8 cellular contexts compared by ENCODE assay signal in the genomic region with DNA sequence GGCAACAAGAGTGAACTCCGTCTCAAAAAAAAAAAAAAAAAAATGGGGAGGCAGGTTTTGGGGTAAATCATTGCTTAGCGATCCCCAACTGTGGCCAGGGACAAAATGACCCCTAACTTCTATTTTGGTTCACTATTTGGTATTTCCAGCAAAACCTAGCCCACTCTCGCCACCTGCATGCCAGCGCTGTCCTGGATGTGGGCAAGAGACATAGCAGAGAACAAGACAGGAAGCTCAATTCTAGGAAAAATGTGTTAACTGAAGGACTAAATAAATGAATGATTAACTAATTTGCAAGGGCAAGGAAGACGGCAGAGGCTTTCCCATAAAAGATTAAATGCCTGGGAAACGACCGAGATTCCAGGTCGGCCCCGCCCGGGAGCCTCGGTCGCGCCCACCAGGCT. TPM values are rescaled to one million over a fixed set of nuclear protein-coding genes. Genes with fewer than 3 reads are reported as not detected.
DNase-seq lines count a peak whose midpoint lies in the region; ATAC-seq and TF ChIP-seq lines count a peak whose summit lies in the region.

No MANE protein-coding gene starts in this region.

- H3F3A ChIP-seq in neural cell (ENCODE audit: insufficient read depth, low read length, poor library complexity, severe bottlenecking), result no peaks in the 10 kb centered on the region

- no peak for TF ChIP-seq RAD21 in neural cell (conservative IDR thresholded peaks at IDR 0.05)

- H3K27ac ChIP-seq in neural cell (ENCODE audit: low read length), result peak overlapping the region; percentile 71

- TF ChIP-seq EP300 in neural cell (conservative IDR thresholded peaks at IDR 0.05; ENCODE audit: poor library complexity, severe bottlenecking), result no peak

- H3K9ac ChIP-seq in NT2/D1 (ENCODE audit: insufficient read length, low read depth), result peak overlapping the region; percentile 85
- H3K9ac ChIP-seq in neural cell (ENCODE audit: low read length), result peak overlapping the region; percentile 80

- peaks cover 13% of the 10 kb centered on the region for H3K4me1 Mint-ChIP-seq in endothelial cell (ENCODE audit: unreplicated experiment)

- peaks cover 23% of the 10 kb centered on the region for H3K36me3 ChIP-seq in NT2/D1 (ENCODE audit: insufficient read depth, insufficient read length, low read length)
- H3K36me3 ChIP-seq in neural cell (ENCODE audit: insufficient read depth, low read length), result no peaks in the 10 kb centered on the region

- H3K4me3 Mint-ChIP-seq in endothelial cell (ENCODE audit: unreplicated experiment), result peak overlapping the region; percentile 93

- H3K4me3 ChIP-seq in NT2/D1 (ENCODE audit: insufficient read length, low read depth) (peak overlapping the region; percentile 76), neural cell (ENCODE audit: low read length) (peak overlapping the region; percentile 85)

- H3K79me2 ChIP-seq in neural cell (replicated peaks; ENCODE audit: insufficient read depth, low read length), result no peaks in the 10 kb centered on the region

- peaks cover 10% of the 10 kb centered on the region for H3K36me3 Mint-ChIP-seq in endothelial cell (ENCODE audit: low read depth, unreplicated experiment)

- H3K9me3 Mint-ChIP-seq in endothelial cell (ENCODE audit: unreplicated experiment), result no peaks in the 10 kb centered on the region

- peaks cover 6% of the 10 kb centered on the region for H3K27me3 Mint-ChIP-seq in endothelial cell (ENCODE audit: unreplicated experiment)

- peak overlapping the region; percentile 40 for H3K4me2 ChIP-seq in neural cell (ENCODE audit: low read length)

- H3K27me3 ChIP-seq in NT2/D1 (ENCODE audit: insufficient read depth, insufficient read length) (no peaks in the 10 kb centered on the region), neural cell (ENCODE audit: insufficient read depth, low read depth, low read length) (no peaks in the 10 kb centered on the region)

- TF ChIP-seq CTCF in endothelial cell (IDR thresholded peaks at IDR 0.05; ENCODE audit: unreplicated experiment) (no peak), neural cell (IDR thresholded peaks at IDR 0.05; ENCODE audit: poor library complexity, severe bottlenecking) (peak; percentile 42)

- no peak for DNase-seq in NT2/D1 (ENCODE audit: low read depth, low spot score)
- DNase-seq in endothelial cell (ENCODE audit: low spot score), result no peak
- no peak for DNase-seq in HT-29 (ENCODE audit: low spot score)
- no peak for DNase-seq in AG08396 (ENCODE audit: low spot score)
- no peak for DNase-seq in DMS 273 (lab: John Stamatoyannopoulos, UW; ENCODE audit: unreplicated experiment)

- no peaks in the 10 kb centered on the region for H3K4me1 ChIP-seq in NT2/D1 (ENCODE audit: insufficient read depth, insufficient read length)

- no peaks in the 10 kb centered on the region for H3K9me2 ChIP-seq in neural cell (ENCODE audit: insufficient read depth, low read length)

- ATAC-seq in GM18907 (IDR thresholded peaks at IDR 0.05; ENCODE audit: unreplicated experiment) (peak; percentile 3), HG03097 (IDR thresholded peaks at IDR 0.05; ENCODE audit: low FRiP score, unreplicated experiment) (no peak)

- H4K20me1 ChIP-seq in neural cell (ENCODE audit: insufficient read depth), result no peaks in the 10 kb centered on the region

- H2AFZ ChIP-seq in neural cell (ENCODE audit: low read depth, low read length), result peak overlapping the region; percentile 81

- H3K9me3 ChIP-seq in NT2/D1 (ENCODE audit: insufficient read depth, low read length), result no peaks in the 10 kb centered on the region
- H3K9me3 ChIP-seq in neural cell (ENCODE audit: low read length), result no peaks in the 10 kb centered on the region

- peak overlapping the region; percentile 58 for H3K27ac Mint-ChIP-seq in endothelial cell (ENCODE audit: unreplicated experiment)

TF ChIP-seq in neural cell, 6 proteins besides CTCF, POLR2A, EP300 and RAD21:
- TF ChIP-seq SMC3 (conservative IDR thresholded peaks at IDR 0.05; ENCODE audit: poor library complexity), result no peak

RNA-seq across cellular contexts. Expression of a gene that starts 0.4 kb away (rescaled TPM):
- total RNA-seq in endothelial cell (ENCODE audit: unreplicated experiment), result 30.0 TPM
- polyA plus RNA-seq in neural cell, result 20.5 and 23.7 TPM in 2 replicates
- 13.1 and 17.7 TPM in 2 replicates for polyA minus RNA-seq in neural cell
- total RNA-seq in HT-29 (2014; rRNA removed; shearing (Covaris generic)), result 2.5 and 8.2 TPM in 2 replicates

RNA-seq across cellular contexts. Expression of a gene that starts 6.4 kb away (rescaled TPM):
- total RNA-seq in endothelial cell (ENCODE audit: unreplicated experiment), result 11.9 TPM
- polyA plus RNA-seq in neural cell, result 5.0 and 6.1 TPM in 2 replicates
- polyA minus RNA-seq in neural cell, result 0.73 and 0.93 TPM in 2 replicates
- 0.97 and 3.9 TPM in 2 replicates for total RNA-seq in HT-29 (2014; rRNA removed; shearing (Covaris generic))

RNA-seq across cellular contexts. Expression of a gene that starts 16.5 kb away (rescaled TPM):
- 17.3 TPM for total RNA-seq in endothelial cell (ENCODE audit: unreplicated experiment)
- polyA plus RNA-seq in neural cell, result 17.1 and 23.5 TPM in 2 replicates
- polyA minus RNA-seq in neural cell, result 10.7 and 12.2 TPM in 2 replicates
- 26.6 TPM in 2 replicates for total RNA-seq in HT-29 (2014; rRNA removed; shearing (Covaris generic))

RNA-seq across cellular contexts. Expression of a gene that starts 16.9 kb away (rescaled TPM):
- total RNA-seq in endothelial cell (ENCODE audit: unreplicated experiment), result 583 TPM
- polyA plus RNA-seq in neural cell, result 142 and 159 TPM in 2 replicates
- polyA minus RNA-seq in neural cell, result 140 and 153 TPM in 2 replicates
- total RNA-seq in HT-29 (2014; rRNA removed; shearing (Covaris generic)), result 199 and 229 TPM in 2 replicates

RNA-seq across cellular contexts. Expression of a gene that starts 41.4 kb away (rescaled TPM):
- total RNA-seq in endothelial cell (ENCODE audit: unreplicated experiment), result 54.8 TPM
- 14.3 and 16.5 TPM in 2 replicates for polyA plus RNA-seq in neural cell
- 24.8 and 29.6 TPM in 2 replicates for polyA minus RNA-seq in neural cell
- total RNA-seq in HT-29 (2014; rRNA removed; shearing (Covaris generic)), result 64.2 and 72.9 TPM in 2 replicates
